In the genomic region with DNA sequence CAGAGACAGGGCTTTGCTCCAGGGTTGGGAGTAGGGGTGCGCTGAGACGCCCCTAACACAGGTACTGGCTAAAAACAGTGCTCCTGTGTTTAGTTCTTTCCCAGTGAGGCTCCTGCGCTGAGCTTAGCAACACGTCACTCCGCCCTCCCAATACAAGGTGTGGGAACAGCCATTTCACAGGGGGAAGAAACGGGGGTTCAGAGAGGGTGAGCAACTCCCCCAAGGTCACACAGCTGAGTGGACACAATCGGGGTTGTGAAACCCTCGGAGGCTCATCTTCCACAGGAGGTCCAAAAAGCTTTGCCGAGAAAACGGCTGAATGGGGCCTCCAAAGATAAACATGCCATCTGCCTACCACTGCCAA, we compare ENCODE assay signal across 1 cellular context.
TF ChIP-seq lines count a peak whose summit lies in the region.

No MANE protein-coding gene starts in this region.

TF ChIP-seq in H1, 55 proteins besides CTCF, POLR2A, EP300 and RAD21:
- TF ChIP-seq KDM1A (IDR thresholded peaks at IDR 0.05; ENCODE audit: borderline replicate concordance, low read length) = peak; percentile 69; the same call in 1 of the 2 replicates
- no peak for TF ChIP-seq ZNF274 (IDR thresholded peaks at IDR 0.05; ENCODE audit: borderline replicate concordance, extremely low read depth, low read length)
